Comparison of ENCODE assay signal across 10 cellular contexts in the genomic region with DNA sequence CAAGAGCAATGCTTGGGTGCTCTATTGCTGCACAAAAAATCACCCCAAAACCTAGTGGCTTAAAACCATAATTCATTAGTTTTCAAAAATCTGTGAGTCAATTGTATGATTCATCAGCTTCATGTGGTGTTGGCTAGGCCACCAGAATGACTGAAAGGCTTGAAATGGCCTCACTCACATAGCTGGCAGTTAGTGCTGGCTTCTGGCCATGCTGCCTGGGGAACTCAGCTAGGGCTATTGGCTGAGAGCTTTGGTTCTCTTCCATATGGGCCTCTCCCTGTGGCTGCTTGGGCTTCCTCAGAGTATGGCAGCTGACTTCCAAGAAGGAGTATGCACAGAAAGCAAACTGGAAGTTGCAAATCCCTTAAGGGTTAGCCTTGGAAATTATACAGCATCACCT. TPM values are rescaled to one million over a fixed set of nuclear protein-coding genes. Genes with fewer than 3 reads are reported as not detected.
DNase-seq lines count a peak whose midpoint lies in the region; ATAC-seq and TF ChIP-seq lines count a peak whose summit lies in the region.
"Had no signal": no experiment of that assay in that cellular context is flagged by ENCODE, and none has a peak within 500 bp of the region (broad histone marks: within the 10 kb centered on the region; RNA-seq: fewer than 3 reads in every experiment).

No MANE protein-coding gene starts in this region.

- ATAC-seq in T-cell (replicated peaks in 1 of 4) (no peak), HG03280 (IDR thresholded peaks at IDR 0.05; ENCODE audit: unreplicated experiment) (no peak)
- ATAC-seq: Panc1 had no signal

- CTCF ChIA-PET in T-cell (lab: Charles Lee): interaction anchor here in 1 of 2 donors (1.1 kb wide), 1 partner anchor 9 kb away, joined by 4 read pairs; no protein-coding TSS in a partner anchor

- peaks cover 35 to 58% (median 50%) of the 10 kb centered on the region in 3 donors for H3K4me1 Mint-ChIP-seq in T-cell

- no peaks in the 10 kb centered on the region for H3K27me3 Mint-ChIP-seq in T-cell

- no peaks in the 10 kb centered on the region for H3K36me3 Mint-ChIP-seq in T-cell

- H3K4me3 Mint-ChIP-seq in T-cell: no peak overlapping the region

- DNase-seq in ACHN (peak; percentile 80), GM04503 (ENCODE audit: low read depth) (peak; percentile 77), T-cell (no peak), fibroblast of pulmonary artery (ENCODE audit: low read depth) (peak; percentile 82), GM20000 (ENCODE audit: low spot score) (no peak), NCI-H1417 (lab: John Stamatoyannopoulos, UW) (no peak), SIG-M5 (lab: John Stamatoyannopoulos, UW) (no peak)

- in situ Hi-C loops in ACHN (cut with HindIII; ENCODE audit: low pct_ligation_motif_present, low pct_unique_long_range_greater_than_20kb, low sequenced_read_pairs): no loop called here

- POLR2A ChIA-PET in T-cell (lab: Charles Lee): interaction anchor here in 1 of 2 donors (1.0 kb wide), 1 partner anchor 11 kb away, joined by 3 read pairs; no protein-coding TSS in a partner anchor

- H3K9me3 Mint-ChIP-seq in T-cell: no peaks in the 10 kb centered on the region

- TF ChIP-seq CTCF in fibroblast of pulmonary artery (IDR thresholded peaks at IDR 0.05; ENCODE audit: low read length, missing control alignments) (no peak), GM20000 (IDR thresholded peaks at IDR 0.05; ENCODE audit: extremely low read depth, missing control alignments) (no peak)

- H3K4me3 ChIP-seq in fibroblast of pulmonary artery (replicated peaks; ENCODE audit: low read depth, low read length): no peak overlapping the region

- peak overlapping the region; percentile 27 to 73 for H3K27ac Mint-ChIP-seq in T-cell
- H3K27ac Mint-ChIP-seq: nephron had no signal

RNA-seq across cellular contexts. Expression of gene MTMR1, which starts 3.1 kb away (rescaled TPM):
- 10 to 100 TPM; 33.8 to 58.3 (median 39.4) TPM for total RNA-seq in T-cell

Comparison
In these comparisons a context has a peak if more than half of its experiments do, and no peak if none do; other contexts are left out.
1. DNase-seq: peak in ACHN (single experiment), GM04503 (single experiment) and fibroblast of pulmonary artery (single experiment); none in T-cell (0 of 34), GM20000 (single experiment), NCI-H1417 (0 of 3) and SIG-M5 (single experiment).